ENCODE assay signal across 25 cellular contexts in genomic region chr6:36674942-36675341, GRCh38. TPM values are rescaled to one million over a fixed set of nuclear protein-coding genes. Genes with fewer than 3 reads are reported as not detected.
A peak's percentile ranks its signal among the peaks of the same experiment; 100 is the strongest.
DNase-seq lines count a peak whose midpoint lies in the region; ATAC-seq, FAIRE-seq and TF ChIP-seq lines count a peak whose summit lies in the region.
"Had no signal": no experiment of that assay in that cellular context is flagged by ENCODE, and none has a peak within 500 bp of the region (broad histone marks: within the 10 kb centered on the region; RNA-seq: fewer than 3 reads in every experiment).

No MANE protein-coding gene starts in this region.

- H3K36me3 ChIP-seq in HepG2 (replicated peaks in 1 of 2; ENCODE audit: control insufficient read depth in 1 of 2, insufficient read depth in 2 of 2, low read length in 2 of 2) = no peaks in the 10 kb centered on the region
- no peaks in the 10 kb centered on the region for H3K36me3 ChIP-seq in right lobe of liver
- peaks cover 12% of the 10 kb centered on the region for H3K36me3 ChIP-seq in WERI-Rb-1
- no peaks in the 10 kb centered on the region for H3K36me3 ChIP-seq in keratinocyte (ENCODE audit: control insufficient read depth in 2 of 2, extremely low read depth in 1 of 2, insufficient read depth in 2 of 2, low read length in 2 of 2)
- H3K36me3 ChIP-seq: left lung, thoracic aorta had no signal

- H3K9me1 ChIP-seq in keratinocyte (ENCODE audit: control insufficient read depth, extremely low read depth, insufficient read depth, low read length) = no peaks in the 10 kb centered on the region

- H3K27me3 ChIP-seq in HepG2 (ENCODE audit: control insufficient read depth in 1 of 2, insufficient read depth in 2 of 2, low read length in 2 of 2) = peaks cover 0 to 6% of the 10 kb centered on the region in 2 experiments; a peak in 1 of 5 replicates
- H3K27me3 ChIP-seq in right lobe of liver = no peaks in the 10 kb centered on the region
- no peaks in the 10 kb centered on the region for H3K27me3 ChIP-seq in WERI-Rb-1 (ENCODE audit: insufficient read depth, low read depth, severe bottlenecking)
- no peaks in the 10 kb centered on the region for H3K27me3 ChIP-seq in keratinocyte (ENCODE audit: control insufficient read depth, extremely low read depth, insufficient read depth, low read length)

- H3K4me2 ChIP-seq in HepG2 (ENCODE audit: low read depth, low read length) (no peak overlapping the region), keratinocyte (ENCODE audit: control insufficient read depth, extremely low read depth, insufficient read depth, low read depth, low read length) (peak overlapping the region; percentile 28)
- H3K4me2 ChIP-seq: SK-N-SH had no signal

- no peak overlapping the region for H3K9ac ChIP-seq in HepG2 (ENCODE audit: insufficient read depth, low read depth, low read length)
- H3K9ac ChIP-seq in keratinocyte (ENCODE audit: control insufficient read depth, extremely low read depth, insufficient read depth, low read length) = no peak overlapping the region

- CTCF ChIA-PET in HepG2 (lab: Yijun Ruan, JAX; ENCODE audit: low intra/inter-chr PET ratio, low total read pairs) = no interaction called here

- TF ChIP-seq EP300 in HepG2 (IDR thresholded peaks at IDR 0.05; ENCODE audit: low read depth in 2 of 2, low read length in 2 of 2) = no peak
- no peak for TF ChIP-seq EP300 in HepG2 (CRISPR knock-in tag; IDR thresholded peaks at IDR 0.05; ENCODE audit: borderline replicate concordance)

- H3K9me3 ChIP-seq in HepG2 (ENCODE audit: low read length) (no peaks in the 10 kb centered on the region), right lobe of liver (no peaks in the 10 kb centered on the region), WERI-Rb-1 (ENCODE audit: severe bottlenecking) (no peaks in the 10 kb centered on the region), keratinocyte (ENCODE audit: control insufficient read depth, low read depth, low read length) (no peaks in the 10 kb centered on the region)
- H3K9me3 ChIP-seq: left lung, psoas muscle, SK-N-SH, thoracic aorta had no signal

- H3K27ac ChIP-seq in HepG2 (ENCODE audit: extremely low read length, insufficient read depth, low read length) (no peak overlapping the region), right lobe of liver (no peak overlapping the region), WERI-Rb-1 (peak overlapping the region; percentile 95), keratinocyte (ENCODE audit: control insufficient read depth, insufficient read depth, low read length) (no peak overlapping the region)
- H3K27ac ChIP-seq: left lung, psoas muscle had no signal

- no TSS peak for BruUV-seq in HepG2 (replicated peaks; lab: Mats Ljungman, UMichigan)

- dilution Hi-C loops in keratinocyte (cut with MboI; ENCODE audit: extremely low pct_ligation_motif_present, low sequenced_read_pairs) = no loop called here

- peaks cover 69% of the 10 kb centered on the region for H3K4me1 ChIP-seq in HepG2 (ENCODE audit: insufficient read depth, low read length)
- peaks cover 0 to 29% (median 7%) of the 10 kb centered on the region in 4 donors for H3K4me1 ChIP-seq in right lobe of liver
- peaks cover 33% of the 10 kb centered on the region for H3K4me1 ChIP-seq in keratinocyte (ENCODE audit: control insufficient read depth, extremely low read depth, insufficient read depth, low read length)

- TF ChIP-seq POLR2A in HepG2 (IDR thresholded peaks at IDR 0.05; ENCODE audit: insufficient read depth in 1 of 2, low read depth in 2 of 2, low read length in 2 of 2) = no peak
- TF ChIP-seq POLR2A in right lobe of liver (IDR thresholded peaks at IDR 0.05) = no peak

- TF ChIP-seq CTCF in HepG2 (CRISPR knock-in tag; IDR thresholded peaks at IDR 0.05) (no peak), right lobe of liver (IDR thresholded peaks at IDR 0.05) (no peak), WERI-Rb-1 (IDR thresholded peaks at IDR 0.05; ENCODE audit: low read depth, low read length) (no peak), keratinocyte (optimal IDR thresholded peaks at IDR 0.05 in 1 of 3, IDR thresholded peaks at IDR 0.05 in 1 of 3, conservative IDR thresholded peaks at IDR 0.05 in 1 of 3; ENCODE audit: extremely low read depth in 1 of 3, insufficient read depth in 2 of 3, low read length in 3 of 3) (no peak), foreskin fibroblast (IDR thresholded peaks at IDR 0.05; ENCODE audit: low read depth, low read length) (no peak)

- H3K79me2 ChIP-seq in HepG2 (ENCODE audit: insufficient read depth, low read length) = peaks cover 32% of the 10 kb centered on the region
- H3K79me2 ChIP-seq in keratinocyte (ENCODE audit: control insufficient read depth, insufficient read depth, low read length) = peaks cover 14% of the 10 kb centered on the region

- no peak for TF ChIP-seq RAD21 in HepG2 (CRISPR knock-in tag; IDR thresholded peaks at IDR 0.05)

- intact Hi-C loops in HepG2 (cut with micrococcal nuclease; ENCODE audit: unreplicated experiment) (loop anchor here (10.0 kb wide), 1 partner anchor 210 kb away; the partner anchor contains the start of gene C6orf89), right lobe of liver (cut with DNase I) (loop anchor here in 1 of 2 donors (5.0 kb wide), 1 partner anchor 48 kb away; no protein-coding TSS in a partner anchor)

- DNase-seq in HepG2 (ENCODE audit: low spot score) (no peak), right lobe of liver (no peak), WERI-Rb-1 (no peak), keratinocyte (ENCODE audit: low read depth, low spot score) (peak; percentile 75), foreskin fibroblast (no peak)
- DNase-seq: activated CD4-positive, alpha-beta T cell treated with anti-CD3 and anti-CD28 coated beads for 36 hours; activated CD8-positive, alpha-beta memory T cell treated with anti-CD3 and anti-CD28 coated beads for 24 hours; activated naive CD8-positive, alpha-beta T cell treated with anti-CD3 and anti-CD28 coated beads, Interleukin-2, amount 50 U/mL, for 24 hours; activated T-cell treated with anti-CD3 and anti-CD28 coated beads, Interleukin-2, amount 50 U/mL, for 24 hours; COR-L47; DND-41; left lung; naive thymus-derived CD4-positive, alpha-beta T cell; NCI-H1436; occipital lobe; psoas muscle; SK-N-SH; stimulated activated naive CD4-positive, alpha-beta T cell had no signal

- POLR2A ChIA-PET in HepG2 (lab: Yijun Ruan, JAX) = interaction anchor here (6.4 to 6.8 kb wide), 2 partner anchors 9 to 32 kb away, joined by 109 to 383 read pairs; no protein-coding TSS in a partner anchor

- in situ Hi-C loops in HepG2 (cut with HindIII; ENCODE audit: extremely low pct_ligation_motif_present, low pct_unique_long_range_greater_than_20kb) = no loop called here

- ATAC-seq in HepG2 = no peak
- no peak for ATAC-seq in right lobe of liver
- ATAC-seq in GM18868 (IDR thresholded peaks at IDR 0.05; ENCODE audit: unreplicated experiment) = no peak
- ATAC-seq in GM21360 (IDR thresholded peaks at IDR 0.05; ENCODE audit: unreplicated experiment) = no peak
- ATAC-seq in GM19324 (IDR thresholded peaks at IDR 0.05; ENCODE audit: low FRiP score, unreplicated experiment) = no peak
- ATAC-seq: activated CD4-positive, alpha-beta T cell treated with anti-CD3 and anti-CD28 coated beads for 36 hours; activated naive CD8-positive, alpha-beta T cell treated with anti-CD3 and anti-CD28 coated beads, Interleukin-2, amount 50 U/mL, for 24 hours; left lung; naive thymus-derived CD4-positive, alpha-beta T cell; psoas muscle had no signal

- WGBS in HepG2 (ENCODE audit: low lambda C conversion rate) = 99% methylated on average over 7 of the region's 7 CpGs
- 92% methylated on average over 6 of the region's 7 CpGs for WGBS in right lobe of liver (ENCODE audit: insufficient coverage, low coverage, low lambda C conversion rate, missing lambda C conversion rate)

- H4K20me1 ChIP-seq in HepG2 (ENCODE audit: insufficient read depth, low read length) (peaks cover 14% of the 10 kb centered on the region; the same call in 1 of the 2 replicates), keratinocyte (ENCODE audit: control insufficient read depth, extremely low read depth, insufficient read depth, low read length) (peaks cover 2% of the 10 kb centered on the region)

- H2AFZ ChIP-seq in HepG2 (ENCODE audit: low read length) = no peak overlapping the region
- no peak overlapping the region for H2AFZ ChIP-seq in keratinocyte (ENCODE audit: control insufficient read depth, low read length)

- FAIRE-seq in HepG2 (lab: Jason Lieb, UNC) (no peak), keratinocyte (lab: Jason Lieb, UNC) (no peak)
- FAIRE-seq: endometrium had no signal

- H3K4me3 ChIP-seq in HepG2 (replicated peaks in 1 of 3; ENCODE audit: insufficient read depth in 1 of 3, low read depth in 2 of 3, low read length in 3 of 3) (no peak overlapping the region), right lobe of liver (no peak overlapping the region), WERI-Rb-1 (ENCODE audit: low read depth, low read length) (no peak overlapping the region), keratinocyte (ENCODE audit: control insufficient read depth in 2 of 3, extremely low read depth in 1 of 3, insufficient read depth in 2 of 3, low read depth in 1 of 3, low read length in 3 of 3) (no peak overlapping the region), foreskin fibroblast (ENCODE audit: low read depth in 1 of 2, low read length in 2 of 2) (no peak overlapping the region)
- H3K4me3 ChIP-seq: left lung, psoas muscle, thoracic aorta had no signal

RNA-seq across cellular contexts. Expression of gene CDKN1A, which starts 3.6 kb away (rescaled TPM):
- total RNA-seq in HepG2 (2016; rRNA removed; fragmentation: Illumina TruSeq; extraction: Trizol) (56.0 and 60.7 TPM in 2 replicates), right lobe of liver (100 to 1,000 TPM in 1 of 6 experiments, 10 to 100 TPM in 5; 20.0 to 124 (median 58.6) TPM)
- total RNA-seq in HepG2 (2016; cell fraction: cytosol; rRNA removed; fragmentation: Illumina TruSeq; extraction: Trizol; ENCODE audit: low read depth) = 14.1 and 14.6 TPM in 2 replicates
- total RNA-seq in HepG2 (2016; cell fraction: insoluble cytoplasmic fraction; rRNA removed; fragmentation: Illumina TruSeq; extraction: Trizol) = 60.2 and 60.7 TPM in 2 replicates
- total RNA-seq in HepG2 (2016; cell fraction: membrane; rRNA removed; fragmentation: Illumina TruSeq; extraction: Trizol) = 35.8 and 37.2 TPM in 2 replicates
- 39.4 and 41.1 TPM in 2 replicates for total RNA-seq in HepG2 (2016; cell fraction: nucleus; rRNA removed; fragmentation: Illumina TruSeq; extraction: Trizol)
- polyA plus RNA-seq in HepG2 (2011; rRNA removed) (92.1 and 131 TPM in 2 replicates), keratinocyte (146 to 355 TPM (median 185 TPM) in 3 replicates)
- 101 and 109 TPM in 2 replicates for polyA plus RNA-seq in HepG2 (2011; cell fraction: cytosol; rRNA removed)
- 99.7 and 130 TPM in 2 replicates for polyA plus RNA-seq in HepG2 (2011; cell fraction: nucleus; rRNA removed)
- polyA plus RNA-seq in HepG2 (2012) = 25.4 and 74.5 TPM in 2 replicates
- 11.7 and 12.8 TPM in 2 replicates for polyA plus RNA-seq in HepG2 (2016; cell fraction: cytosol; fragmentation: Illumina TruSeq; extraction: Trizol; ENCODE audit: low read depth)
- polyA plus RNA-seq in HepG2 (2016; cell fraction: insoluble cytoplasmic fraction; fragmentation: Illumina TruSeq; extraction: Trizol; ENCODE audit: low read depth) = 67.9 and 74.3 TPM in 2 replicates
- polyA plus RNA-seq in HepG2 (2016; cell fraction: membrane; fragmentation: Illumina TruSeq; extraction: Trizol; ENCODE audit: low read depth) = 27.1 and 27.5 TPM in 2 replicates
- 70.1 and 78.2 TPM in 2 replicates for polyA plus RNA-seq in HepG2 (2016; cell fraction: nucleus; fragmentation: Illumina TruSeq; extraction: Trizol; ENCODE audit: insufficient read depth, low read depth)
- 52.9 and 74.7 TPM in 2 replicates for polyA minus RNA-seq in HepG2 (2011; rRNA and poly(A)+ RNA removed; ENCODE audit: low replicate concordance)
- polyA minus RNA-seq in HepG2 (2011; cell fraction: cytosol; rRNA and poly(A)+ RNA removed) = 33.1 and 37.9 TPM in 2 replicates
- 23.8 and 39.9 TPM in 2 replicates for polyA minus RNA-seq in HepG2 (2011; cell fraction: nucleus; rRNA and poly(A)+ RNA removed)
- 276 TPM for polyA plus RNA-seq in keratinocyte (2011; ENCODE audit: low read depth)
- polyA plus RNA-seq in keratinocyte (2011; cell fraction: cytosol; rRNA removed) = 287 and 301 TPM in 2 replicates
- 268 and 303 TPM in 2 replicates for polyA plus RNA-seq in keratinocyte (2011; cell fraction: nucleus; rRNA removed)
- polyA plus RNA-seq in keratinocyte (2012; ENCODE audit: low replicate concordance) = 138 and 909 TPM in 2 replicates
- polyA minus RNA-seq in keratinocyte = 99.2 to 245 TPM (median 161 TPM) in 3 replicates
- 223 TPM for polyA minus RNA-seq in keratinocyte (2011; cell fraction: cytosol; rRNA and poly(A)+ RNA removed)
- polyA minus RNA-seq in keratinocyte (2011; cell fraction: nucleus; rRNA and poly(A)+ RNA removed) = 123 and 125 TPM in 2 replicates

RNA-seq across cellular contexts. Expression of gene RAB44, which starts 22.7 kb away (rescaled TPM):
- total RNA-seq in HepG2 (2016; rRNA removed; fragmentation: Illumina TruSeq; extraction: Trizol) = not detected in 2 replicates
- total RNA-seq in HepG2 (2016; cell fraction: cytosol; rRNA removed; fragmentation: Illumina TruSeq; extraction: Trizol; ENCODE audit: low read depth) = not detected in 2 replicates
- not detected in 2 replicates for total RNA-seq in HepG2 (2016; cell fraction: insoluble cytoplasmic fraction; rRNA removed; fragmentation: Illumina TruSeq; extraction: Trizol)
- total RNA-seq in HepG2 (2016; cell fraction: membrane; rRNA removed; fragmentation: Illumina TruSeq; extraction: Trizol) = not detected in 2 replicates
- total RNA-seq in HepG2 (2016; cell fraction: nucleus; rRNA removed; fragmentation: Illumina TruSeq; extraction: Trizol) = not detected in 2 replicates
- polyA plus RNA-seq in HepG2 (2011; rRNA removed) = not detected in 2 replicates
- polyA plus RNA-seq in HepG2 (2011; cell fraction: cytosol; rRNA removed) = not detected in 2 replicates
- polyA plus RNA-seq in HepG2 (2011; cell fraction: nucleus; rRNA removed) = 0.09 TPM in 1 of 2 replicates, not detected in the other
- not detected in 2 replicates for polyA plus RNA-seq in HepG2 (2012)
- polyA plus RNA-seq in HepG2 (2016; cell fraction: cytosol; fragmentation: Illumina TruSeq; extraction: Trizol; ENCODE audit: low read depth) = not detected in 2 replicates
- not detected in 2 replicates for polyA plus RNA-seq in HepG2 (2016; cell fraction: insoluble cytoplasmic fraction; fragmentation: Illumina TruSeq; extraction: Trizol; ENCODE audit: low read depth)
- not detected in 2 replicates for polyA plus RNA-seq in HepG2 (2016; cell fraction: membrane; fragmentation: Illumina TruSeq; extraction: Trizol; ENCODE audit: low read depth)
- 0.13 TPM in 1 of 2 replicates, not detected in the other for polyA plus RNA-seq in HepG2 (2016; cell fraction: nucleus; fragmentation: Illumina TruSeq; extraction: Trizol; ENCODE audit: insufficient read depth, low read depth)
- polyA minus RNA-seq in HepG2 (2011; rRNA and poly(A)+ RNA removed; ENCODE audit: low replicate concordance) = 0.02 TPM in 1 of 2 replicates, not detected in the other
- not detected in 2 replicates for polyA minus RNA-seq in HepG2 (2011; cell fraction: cytosol; rRNA and poly(A)+ RNA removed)
- polyA minus RNA-seq in HepG2 (2011; cell fraction: nucleus; rRNA and poly(A)+ RNA removed) = 0.13 TPM in 1 of 2 replicates, not detected in the other
- under 1 TPM in 3 of 6 experiments, not detected in 3; 0.05 to 0.07 (median 0.07) TPM for total RNA-seq in right lobe of liver
- 0.03 TPM in 2 of 3 replicates, not detected in the other for polyA plus RNA-seq in keratinocyte
- 0.07 TPM for polyA plus RNA-seq in keratinocyte (2011; ENCODE audit: low read depth)
- polyA plus RNA-seq in keratinocyte (2011; cell fraction: cytosol; rRNA removed) = not detected in 2 replicates
- 0.03 and 0.05 TPM in 2 replicates for polyA plus RNA-seq in keratinocyte (2011; cell fraction: nucleus; rRNA removed)
- 0.13 TPM in 1 of 2 replicates, not detected in the other for polyA plus RNA-seq in keratinocyte (2012; ENCODE audit: low replicate concordance)
- polyA minus RNA-seq in keratinocyte = not detected in 3 replicates
- polyA minus RNA-seq in keratinocyte (2011; cell fraction: cytosol; rRNA and poly(A)+ RNA removed) = not detected
- not detected in 2 replicates for polyA minus RNA-seq in keratinocyte (2011; cell fraction: nucleus; rRNA and poly(A)+ RNA removed)
- total RNA-seq: NCI-H460, occipital lobe had no signal
- polyA plus RNA-seq: fibroblast of lung; naive thymus-derived CD4-positive, alpha-beta T cell had no signal
